Comparison of ENCODE assay signal across 8 cellular contexts in genomic region chr2:21118302-21118920, GRCh38. TPM values are rescaled to one million over a fixed set of nuclear protein-coding genes. Genes with fewer than 3 reads are reported as not detected.
A peak's percentile ranks its signal among the peaks of the same experiment; 100 is the strongest.
DNase-seq lines count a peak whose midpoint lies in the region; ATAC-seq, FAIRE-seq and TF ChIP-seq lines count a peak whose summit lies in the region.

No MANE protein-coding gene starts in this region.

- H3K27me3 ChIP-seq in hepatocyte (no peaks in the 10 kb centered on the region), tibial artery (no peaks in the 10 kb centered on the region)

- TF ChIP-seq POLR2A in GM18505 (IDR thresholded peaks at IDR 0.05; ENCODE audit: borderline replicate concordance, extremely low read depth, insufficient read depth, insufficient read length) (no peak), GM12891 (IDR thresholded peaks at IDR 0.05; ENCODE audit: low read depth, low read length) (no peak)

- no peak overlapping the region for H3K4me3 ChIP-seq in hepatocyte
- no peak overlapping the region for H3K4me3 ChIP-seq in tibial artery

- no peak overlapping the region for H2AFZ ChIP-seq in hepatocyte

- peak; percentile 92 for ATAC-seq in GM18505 (IDR thresholded peaks at IDR 0.05; ENCODE audit: unreplicated experiment)
- ATAC-seq in HG02970 (IDR thresholded peaks at IDR 0.05; ENCODE audit: low FRiP score, unreplicated experiment) = no peak

- H3K9me3 ChIP-seq in hepatocyte (ENCODE audit: low read depth) (no peaks in the 10 kb centered on the region), tibial artery (no peaks in the 10 kb centered on the region)

- intact Hi-C loops in tibial artery (cut with DNase I; ENCODE audit: low total_unique reads) = loop anchor here (2.0 to 5.0 kb wide), 2 partner anchors 76 to 451 kb away; partner anchors contain the start of gene GDF7

- FAIRE-seq in GM12891 (lab: Jason Lieb, UNC) = no peak

- H4K20me1 ChIP-seq in hepatocyte (ENCODE audit: insufficient read depth, poor library complexity, severe bottlenecking) = no peaks in the 10 kb centered on the region

- TF ChIP-seq CTCF in hepatocyte (IDR thresholded peaks at IDR 0.05; ENCODE audit: poor library complexity) = peak; percentile 69
- peak; percentile 61 to 72 for TF ChIP-seq CTCF in tibial artery (IDR thresholded peaks at IDR 0.05)

- 48% methylated on average over 3 of the region's 3 CpGs for WGBS in hepatocyte (ENCODE audit: low lambda C conversion rate, missing lambda C conversion rate)

- H3K4me2 ChIP-seq in hepatocyte = no peak overlapping the region

- peak; percentile 44 to 59 for DNase-seq in AML-193 (lab: John Stamatoyannopoulos, UW)
- DNase-seq in M059J (ENCODE audit: low read depth) = peak; percentile 21
- DNase-seq in activated CD4-positive, alpha-beta T cell treated with anti-CD3 and anti-CD28 coated beads, Interleukin-2, amount 50 U/mL, for 48 hours = peak; percentile 5 to 18
- DNase-seq in hepatocyte (ENCODE audit: low spot score) = peak; percentile 49
- DNase-seq in tibial artery = peak in 1 of 2 donors; percentile 43
- no peak for DNase-seq in GM12891 (ENCODE audit: insufficient read length, low spot score)

- no peaks in the 10 kb centered on the region for H3K4me1 ChIP-seq in hepatocyte (ENCODE audit: insufficient read depth)
- H3K4me1 ChIP-seq in tibial artery = no peaks in the 10 kb centered on the region

- no peaks in the 10 kb centered on the region for H3K9me2 ChIP-seq in hepatocyte (replicated peaks; ENCODE audit: insufficient read depth)

- no peaks in the 10 kb centered on the region for H3K79me2 ChIP-seq in hepatocyte

- no peak overlapping the region for H3K27ac ChIP-seq in hepatocyte
- H3K27ac ChIP-seq in tibial artery = no peak overlapping the region

- H3K36me3 ChIP-seq in hepatocyte (replicated peaks; ENCODE audit: insufficient read depth, low read depth) (no peaks in the 10 kb centered on the region), tibial artery (no peaks in the 10 kb centered on the region)

TF ChIP-seq in GM12891, 5 proteins besides CTCF, POLR2A, EP300 and RAD21:
- TF ChIP-seq TAF1 (IDR thresholded peaks at IDR 0.05; ENCODE audit: low read depth, low read length) (no peak), POLR2AphosphoS5 (IDR thresholded peaks at IDR 0.05; ENCODE audit: low read depth, low read length) (no peak), SPI1 (IDR thresholded peaks at IDR 0.05; ENCODE audit: low read depth, low read length) (no peak), POU2F2 (IDR thresholded peaks at IDR 0.05; ENCODE audit: low read depth, low read length) (no peak), PAX5 (IDR thresholded peaks at IDR 0.05; ENCODE audit: insufficient read depth, low read length, severe bottlenecking) (no peak)

RNA-seq across cellular contexts. Expression of gene TDRD15, which starts 5.4 kb away (rescaled TPM):
- total RNA-seq in M059J (2014; rRNA removed; shearing (Covaris generic)) = not detected in 2 replicates
- 0.07 and 0.08 TPM in 2 replicates for total RNA-seq in hepatocyte
- not detected in 2 replicates for polyA plus RNA-seq in hepatocyte
- 0.03 TPM for polyA plus RNA-seq in GM12891 (2012; ENCODE audit: low read depth, missing spikeins)
